ENCODE assay signal across 15 cellular contexts in genomic region chr20:46309945-46310344, GRCh38. TPM values are rescaled to one million over a fixed set of nuclear protein-coding genes. Genes with fewer than 3 reads are reported as not detected.
"Had no signal": no experiment of that assay in that cellular context is flagged by ENCODE, and none has a peak within 500 bp of the region (broad histone marks: within the 10 kb centered on the region; RNA-seq: fewer than 3 reads in every experiment).

No MANE protein-coding gene starts in this region.

- H3K4me3 ChIP-seq: body of pancreas, esophagus muscularis mucosa, pancreas, testis had no signal

- DNase-seq: activated B cell treated with CpG ODN at 0.5 μM for 24 hours; activated CD4-positive, alpha-beta T cell treated with anti-CD3 and anti-CD28 coated beads, Interleukin-2, amount 50 U/mL, for 4 hours; activated T-cell treated with anti-CD3 and anti-CD28 coated beads, Interleukin-2, amount 50 U/mL, for 48 hours; body of pancreas; dermis blood vessel endothelial cell; hypothalamus; midbrain; pancreas; stimulated activated CD4-positive, alpha-beta T cell treated with anti-CD3 and anti-CD28 coated beads, Interleukin-15, amount 100 ng/mL, for 24 hours; stimulated activated CD4-positive, alpha-beta T cell treated with anti-CD3 and anti-CD28 coated beads, Interleukin-4, amount 100 ng/mL, for 24 hours; testis had no signal

- ATAC-seq: body of pancreas, pancreas had no signal

- H3K27me3 ChIP-seq: pancreas, testis had no signal

- H3K9me3 ChIP-seq: body of pancreas, esophagus muscularis mucosa, pancreas, testis had no signal

- H3K9me3 Mint-ChIP-seq: activated B cell treated with CpG ODN at 0.5 μM for 24 hours; stimulated activated naive CD8-positive, alpha-beta T cell treated with anti-CD3 and anti-CD28 coated beads, Interleukin-15, Interleukin-2, amounts not matched to agents 100 ng/mL and 50 ng/mL, for 24 hours had no signal

- H3K36me3 ChIP-seq: esophagus muscularis mucosa, pancreas had no signal

- H3K27ac ChIP-seq: body of pancreas, esophagus muscularis mucosa, pancreas, testis had no signal

- H3K27ac Mint-ChIP-seq: activated B cell treated with CpG ODN at 0.5 μM for 24 hours; stimulated activated naive CD8-positive, alpha-beta T cell treated with anti-CD3 and anti-CD28 coated beads, Interleukin-15, Interleukin-2, amounts not matched to agents 100 ng/mL and 50 ng/mL, for 24 hours had no signal

RNA-seq across cellular contexts. Expression of gene CDH22, which starts 1.6 kb away (rescaled TPM):
- total RNA-seq: dermis blood vessel endothelial cell, fibroblast of villous mesenchyme, SK-MEL-5 had no signal
